11 cellular contexts compared by ENCODE assay signal in the genomic region with DNA sequence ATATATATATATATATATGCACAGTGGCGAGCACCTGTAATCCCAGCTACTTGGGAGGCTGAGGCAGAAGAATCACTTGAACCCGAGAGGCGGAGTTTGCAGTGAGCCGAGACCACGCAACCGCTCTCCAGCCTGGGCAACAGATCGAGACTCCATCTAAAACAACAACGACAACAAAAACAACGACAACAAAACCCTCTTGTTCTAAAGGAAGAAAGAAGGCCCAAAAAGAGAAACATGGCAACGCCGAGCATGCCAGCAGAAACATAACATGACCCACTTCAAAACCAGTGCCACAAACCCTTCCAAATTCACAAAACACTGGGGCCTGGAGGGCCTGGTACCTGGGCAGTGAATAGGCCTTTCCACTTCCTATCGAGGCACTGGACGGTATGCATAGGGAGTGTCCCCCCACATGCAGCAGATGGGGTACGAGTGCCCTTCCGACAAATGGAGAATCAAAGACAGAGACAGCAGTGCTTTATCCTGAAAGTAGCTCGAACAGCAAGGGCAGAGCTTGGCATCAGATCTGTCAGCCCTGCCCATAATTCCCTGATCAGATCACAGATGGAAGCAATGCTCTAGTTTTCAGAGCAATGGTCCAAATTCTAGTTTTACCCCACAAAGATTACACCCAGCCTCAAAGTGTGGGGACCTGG. TPM values are rescaled to one million over a fixed set of nuclear protein-coding genes. Genes with fewer than 3 reads are reported as not detected.
DNase-seq lines count a peak whose midpoint lies in the region; ATAC-seq, FAIRE-seq and TF ChIP-seq lines count a peak whose summit lies in the region.
"Had no signal": no experiment of that assay in that cellular context is flagged by ENCODE, and none has a peak within 500 bp of the region (broad histone marks: within the 10 kb centered on the region; RNA-seq: fewer than 3 reads in every experiment).

No MANE protein-coding gene starts in this region.

- no peak overlapping the region for H3K4me2 ChIP-seq in HepG2 (ENCODE audit: low read depth, low read length)

- H3K4me3 ChIP-seq in HepG2 (replicated peaks in 1 of 3; ENCODE audit: insufficient read depth in 1 of 3, low read depth in 2 of 3, low read length in 3 of 3) (no peak overlapping the region), stomach smooth muscle (ENCODE audit: low read length in 2 of 2) (no peak overlapping the region)

- BruUV-seq in HepG2 (replicated peaks; lab: Mats Ljungman, UMichigan): no TSS peak

- H4K20me1 ChIP-seq in HepG2 (ENCODE audit: insufficient read depth, low read length): no peaks in the 10 kb centered on the region

- H3K4me1 Mint-ChIP-seq in activated CD4-positive, alpha-beta T cell treated with anti-CD3 and anti-CD28 coated beads, Interleukin-2, amount 10 ng/mL, durations not matched to agents 7 days and 5 days: peaks cover 43% of the 10 kb centered on the region
- peaks cover 40% of the 10 kb centered on the region for H3K4me1 Mint-ChIP-seq in activated CD4-positive, alpha-beta memory T cell treated with anti-CD3 and anti-CD28 coated beads for 36 hours (ENCODE audit: low read depth)
- H3K4me1 Mint-ChIP-seq in CD4-positive, alpha-beta T cell (ENCODE audit: low read depth): peaks cover 16% of the 10 kb centered on the region

- H3K9me3 ChIP-seq in HepG2 (ENCODE audit: low read length): no peaks in the 10 kb centered on the region
- H3K9me3 ChIP-seq in stomach smooth muscle (ENCODE audit: control insufficient read depth in 2 of 2, low read length in 2 of 2): no peaks in the 10 kb centered on the region
- H3K9me3 ChIP-seq in CD4-positive, alpha-beta T cell (ENCODE audit: control insufficient read depth, low read length): no peaks in the 10 kb centered on the region

- no peak for TF ChIP-seq RAD21 in HepG2 (CRISPR knock-in tag; IDR thresholded peaks at IDR 0.05)

- H3K4me1 ChIP-seq in HepG2 (ENCODE audit: insufficient read depth, low read length): peaks cover 85% of the 10 kb centered on the region
- peaks cover 50% of the 10 kb centered on the region for H3K4me1 ChIP-seq in stomach smooth muscle (ENCODE audit: control insufficient read depth, insufficient read depth, low read length)

- H3K36me3 ChIP-seq in HepG2 (replicated peaks in 1 of 2; ENCODE audit: control insufficient read depth in 1 of 2, insufficient read depth in 2 of 2, low read length in 2 of 2): no peaks in the 10 kb centered on the region
- no peaks in the 10 kb centered on the region for H3K36me3 ChIP-seq in stomach smooth muscle (ENCODE audit: control insufficient read depth in 2 of 2, insufficient read depth in 2 of 2, low read length in 2 of 2)

- no peak for TF ChIP-seq CTCF in HepG2 (CRISPR knock-in tag; IDR thresholded peaks at IDR 0.05)
- TF ChIP-seq CTCF in CD4-positive, alpha-beta T cell (IDR thresholded peaks at IDR 0.05): no peak

- H3K9ac ChIP-seq in HepG2 (ENCODE audit: insufficient read depth, low read depth, low read length) (no peak overlapping the region; the same call in 1 of the 2 replicates), stomach smooth muscle (ENCODE audit: low read length in 2 of 2) (no peak overlapping the region)

- no peak for DNase-seq in activated CD4-positive, alpha-beta T cell treated with anti-CD3 and anti-CD28 coated beads, Interleukin-2, amount 10 ng/mL, durations not matched to agents 7 days and 5 days
- DNase-seq in activated CD4-positive, alpha-beta T cell treated with anti-CD3 and anti-CD28 coated beads, Interleukin-2, amount 50 U/mL, for 1 hour: no peak
- no peak for DNase-seq in activated CD4-positive, alpha-beta memory T cell treated with anti-CD3 and anti-CD28 coated beads for 36 hours
- DNase-seq in HepG2 (ENCODE audit: low spot score) (no peak), kidney tubule cell (ENCODE audit: low spot score) (no peak), NCI-H2171 treated with DMSO at 0.1 percent for 48 hours (lab: John Stamatoyannopoulos, UW) (no peak)
- no peak for DNase-seq in CD4-positive, alpha-beta T cell
- DNase-seq: KG1, nucleus accumbens had no signal

- CTCF ChIA-PET in activated CD4-positive, alpha-beta T cell treated with anti-CD3 and anti-CD28 coated beads, Interleukin-2, amount 10 ng/mL, durations not matched to agents 7 days and 5 days (lab: Charles Lee): interaction anchor here (1.0 to 1.5 kb wide), 2 partner anchors 14 to 98 kb away, joined by 3 read pairs; no protein-coding TSS in a partner anchor
- CTCF ChIA-PET in activated CD4-positive, alpha-beta memory T cell treated with anti-CD3 and anti-CD28 coated beads for 36 hours (lab: Charles Lee): interaction anchor here (1.0 to 3.2 kb wide), 4 partner anchors 65 to 577 kb away, joined by 3 to 10 read pairs (median 4); no protein-coding TSS in a partner anchor
- CTCF ChIA-PET in HepG2 (lab: Yijun Ruan, JAX; ENCODE audit: low intra/inter-chr PET ratio, low total read pairs): no interaction called here
- CTCF ChIA-PET in CD4-positive, alpha-beta T cell (lab: Charles Lee): no interaction called here

- no peak for TF ChIP-seq POLR2A in HepG2 (IDR thresholded peaks at IDR 0.05; ENCODE audit: insufficient read depth in 1 of 2, low read depth in 2 of 2, low read length in 2 of 2)

- no peaks in the 10 kb centered on the region for H3K9me3 Mint-ChIP-seq in activated CD4-positive, alpha-beta T cell treated with anti-CD3 and anti-CD28 coated beads, Interleukin-2, amount 10 ng/mL, durations not matched to agents 7 days and 5 days
- H3K9me3 Mint-ChIP-seq in activated CD4-positive, alpha-beta memory T cell treated with anti-CD3 and anti-CD28 coated beads for 36 hours: no peaks in the 10 kb centered on the region
- no peaks in the 10 kb centered on the region for H3K9me3 Mint-ChIP-seq in CD4-positive, alpha-beta T cell

- H3K79me2 ChIP-seq in HepG2 (ENCODE audit: insufficient read depth, low read length): peaks cover 14% of the 10 kb centered on the region

- intact Hi-C loops in activated CD4-positive, alpha-beta memory T cell treated with anti-CD3 and anti-CD28 coated beads for 36 hours (cut with micrococcal nuclease): no loop called here
- intact Hi-C loops in HepG2 (cut with micrococcal nuclease; ENCODE audit: unreplicated experiment): no loop called here
- intact Hi-C loops in CD4-positive, alpha-beta T cell (cut with DNase I, micrococcal nuclease): loop anchor here in 1 of 2 experiments (10.0 kb wide), 1 partner anchor 92 kb away; no protein-coding TSS in a partner anchor

- peak overlapping the region; percentile 51 for H3K27ac Mint-ChIP-seq in activated CD4-positive, alpha-beta T cell treated with anti-CD3 and anti-CD28 coated beads, Interleukin-2, amount 10 ng/mL, durations not matched to agents 7 days and 5 days
- no peak overlapping the region for H3K27ac Mint-ChIP-seq in activated CD4-positive, alpha-beta memory T cell treated with anti-CD3 and anti-CD28 coated beads for 36 hours
- no peak overlapping the region for H3K27ac Mint-ChIP-seq in CD4-positive, alpha-beta T cell

- no peak overlapping the region for H3K4me3 Mint-ChIP-seq in activated CD4-positive, alpha-beta T cell treated with anti-CD3 and anti-CD28 coated beads, Interleukin-2, amount 10 ng/mL, durations not matched to agents 7 days and 5 days
- H3K4me3 Mint-ChIP-seq in activated CD4-positive, alpha-beta memory T cell treated with anti-CD3 and anti-CD28 coated beads for 36 hours: peak overlapping the region; percentile 66
- H3K4me3 Mint-ChIP-seq in CD4-positive, alpha-beta T cell: no peak overlapping the region

- in situ Hi-C loops in HepG2 (cut with HindIII; ENCODE audit: extremely low pct_ligation_motif_present, low pct_unique_long_range_greater_than_20kb): no loop called here

- H3K27me3 Mint-ChIP-seq in activated CD4-positive, alpha-beta T cell treated with anti-CD3 and anti-CD28 coated beads, Interleukin-2, amount 10 ng/mL, durations not matched to agents 7 days and 5 days: no peaks in the 10 kb centered on the region
- H3K27me3 Mint-ChIP-seq in activated CD4-positive, alpha-beta memory T cell treated with anti-CD3 and anti-CD28 coated beads for 36 hours: no peaks in the 10 kb centered on the region
- H3K27me3 Mint-ChIP-seq in CD4-positive, alpha-beta T cell: no peaks in the 10 kb centered on the region

- H2AFZ ChIP-seq in HepG2 (ENCODE audit: low read length): no peak overlapping the region

- WGBS in HepG2 (ENCODE audit: low lambda C conversion rate): 97% methylated on average over 16 of the region's 16 CpGs

- H3K27me3 ChIP-seq in HepG2 (ENCODE audit: control insufficient read depth in 1 of 2, insufficient read depth in 2 of 2, low read length in 2 of 2): no peaks in the 10 kb centered on the region; a peak in 1 of 5 replicates
- no peaks in the 10 kb centered on the region for H3K27me3 ChIP-seq in stomach smooth muscle (ENCODE audit: control insufficient read depth in 1 of 2, insufficient read depth in 2 of 2, low read length in 2 of 2)
- no peaks in the 10 kb centered on the region for H3K27me3 ChIP-seq in CD4-positive, alpha-beta T cell (ENCODE audit: control insufficient read depth, insufficient read depth, low read length)

- no peak for ATAC-seq in HepG2
- ATAC-seq in CD4-positive, alpha-beta T cell (ENCODE audit: poor library complexity): no peak

- peak overlapping the region; percentile 47 for H3K27ac ChIP-seq in HepG2 (ENCODE audit: extremely low read length, insufficient read depth, low read length)
- H3K27ac ChIP-seq in stomach smooth muscle (ENCODE audit: low read length): peak overlapping the region; percentile 69
- H3K27ac ChIP-seq in CD4-positive, alpha-beta T cell (ENCODE audit: low read depth, low read length): no peak overlapping the region

- no peak for FAIRE-seq in HepG2 (lab: Jason Lieb, UNC)
- FAIRE-seq: urothelium cell line had no signal

- POLR2A ChIA-PET in activated CD4-positive, alpha-beta T cell treated with anti-CD3 and anti-CD28 coated beads, Interleukin-2, amount 10 ng/mL, durations not matched to agents 7 days and 5 days (lab: Charles Lee): interaction anchor here (1.0 kb wide), 1 partner anchor 54 kb away, joined by 4 read pairs; no protein-coding TSS in a partner anchor
- POLR2A ChIA-PET in activated CD4-positive, alpha-beta memory T cell treated with anti-CD3 and anti-CD28 coated beads for 36 hours (lab: Charles Lee): interaction anchor here (1.2 to 3.7 kb wide), 7 partner anchors 29 to 234 kb away, joined by 3 to 36 read pairs (median 4); no protein-coding TSS in a partner anchor
- POLR2A ChIA-PET in HepG2 (lab: Yijun Ruan, JAX): interaction anchor here (1.1 to 4.5 kb wide), 5 partner anchors 14 to 465 kb away, joined by 3 to 109 read pairs (median 4); no protein-coding TSS in a partner anchor
- POLR2A ChIA-PET in CD4-positive, alpha-beta T cell (lab: Charles Lee): no interaction called here

- TF ChIP-seq EP300 in HepG2 (IDR thresholded peaks at IDR 0.05; ENCODE audit: low read depth in 2 of 2, low read length in 2 of 2) (no peak), HepG2 (CRISPR knock-in tag; IDR thresholded peaks at IDR 0.05; ENCODE audit: borderline replicate concordance) (no peak)

- no peaks in the 10 kb centered on the region for H3K36me3 Mint-ChIP-seq in activated CD4-positive, alpha-beta T cell treated with anti-CD3 and anti-CD28 coated beads, Interleukin-2, amount 10 ng/mL, durations not matched to agents 7 days and 5 days (ENCODE audit: low read depth)
- peaks cover 4% of the 10 kb centered on the region for H3K36me3 Mint-ChIP-seq in activated CD4-positive, alpha-beta memory T cell treated with anti-CD3 and anti-CD28 coated beads for 36 hours
- H3K36me3 Mint-ChIP-seq in CD4-positive, alpha-beta T cell (ENCODE audit: low read depth): no peaks in the 10 kb centered on the region

RNA-seq across cellular contexts. Expression of a gene that starts 52.0 kb away (rescaled TPM):
- 10 to 100 TPM; 52.5 to 71.5 TPM for total RNA-seq in activated CD4-positive, alpha-beta T cell treated with anti-CD3 and anti-CD28 coated beads, Interleukin-2, amount 10 ng/mL, durations not matched to agents 7 days and 5 days
- total RNA-seq in activated CD4-positive, alpha-beta memory T cell treated with anti-CD3 and anti-CD28 coated beads for 36 hours: 100 to 1,000 TPM; 127 to 142 TPM
- total RNA-seq in HepG2 (2016; rRNA removed; fragmentation: Illumina TruSeq; extraction: Trizol): 138 and 153 TPM in 2 replicates
- total RNA-seq in HepG2 (2016; cell fraction: cytosol; rRNA removed; fragmentation: Illumina TruSeq; extraction: Trizol; ENCODE audit: low read depth): 69.4 and 87.9 TPM in 2 replicates
- 150 and 155 TPM in 2 replicates for total RNA-seq in HepG2 (2016; cell fraction: insoluble cytoplasmic fraction; rRNA removed; fragmentation: Illumina TruSeq; extraction: Trizol)
- total RNA-seq in HepG2 (2016; cell fraction: membrane; rRNA removed; fragmentation: Illumina TruSeq; extraction: Trizol): 161 and 181 TPM in 2 replicates
- total RNA-seq in HepG2 (2016; cell fraction: nucleus; rRNA removed; fragmentation: Illumina TruSeq; extraction: Trizol): 122 and 141 TPM in 2 replicates
- polyA plus RNA-seq in HepG2 (2011; rRNA removed): 298 and 376 TPM in 2 replicates
- polyA plus RNA-seq in HepG2 (2011; cell fraction: cytosol; rRNA removed): 138 and 172 TPM in 2 replicates
- 48.3 and 58.7 TPM in 2 replicates for polyA plus RNA-seq in HepG2 (2011; cell fraction: nucleus; rRNA removed)
- 275 and 344 TPM in 2 replicates for polyA plus RNA-seq in HepG2 (2012)
- 107 and 127 TPM in 2 replicates for polyA plus RNA-seq in HepG2 (2016; cell fraction: cytosol; fragmentation: Illumina TruSeq; extraction: Trizol; ENCODE audit: low read depth)
- polyA plus RNA-seq in HepG2 (2016; cell fraction: insoluble cytoplasmic fraction; fragmentation: Illumina TruSeq; extraction: Trizol; ENCODE audit: low read depth): 138 and 146 TPM in 2 replicates
- polyA plus RNA-seq in HepG2 (2016; cell fraction: membrane; fragmentation: Illumina TruSeq; extraction: Trizol; ENCODE audit: low read depth): 182 and 204 TPM in 2 replicates
- 192 and 196 TPM in 2 replicates for polyA plus RNA-seq in HepG2 (2016; cell fraction: nucleus; fragmentation: Illumina TruSeq; extraction: Trizol; ENCODE audit: insufficient read depth, low read depth)
- polyA minus RNA-seq in HepG2 (2011; rRNA and poly(A)+ RNA removed; ENCODE audit: low replicate concordance): 29.6 and 82.1 TPM in 2 replicates
- 136 and 144 TPM in 2 replicates for polyA minus RNA-seq in HepG2 (2011; cell fraction: cytosol; rRNA and poly(A)+ RNA removed)
- 77.8 and 97.8 TPM in 2 replicates for polyA minus RNA-seq in HepG2 (2011; cell fraction: nucleus; rRNA and poly(A)+ RNA removed)
- 100 to 1,000 TPM; 129 to 133 TPM for total RNA-seq in CD4-positive, alpha-beta T cell

Comparison
In these comparisons a context has a peak if more than half of its experiments do, and no peak if none do; other contexts are left out.
1. CTCF ChIA-PET loops: an anchor here in activated CD4-positive, alpha-beta T cell treated with anti-CD3 and anti-CD28 coated beads, Interleukin-2, amount 10 ng/mL, durations not matched to agents 7 days and 5 days (1.0 to 1.5 kb wide) and activated CD4-positive, alpha-beta memory T cell treated with anti-CD3 and anti-CD28 coated beads for 36 hours (1.0 to 3.2 kb wide); none called in HepG2 and CD4-positive, alpha-beta T cell.